In genomic region chr12:21911832-21912231, GRCh38 we compare ENCODE assay signal across 26 cellular contexts. TPM values are rescaled to one million over a fixed set of nuclear protein-coding genes. Genes with fewer than 3 reads are reported as not detected.
"Had no signal": no experiment of that assay in that cellular context is flagged by ENCODE, and none has a peak within 500 bp of the region (broad histone marks: within the 10 kb centered on the region; RNA-seq: fewer than 3 reads in every experiment).

No MANE protein-coding gene starts in this region.

- H3K9me3 ChIP-seq: esophagus muscularis mucosa, left ventricle myocardium inferior, right lobe of liver, stomach, suprapubic skin, tibial nerve had no signal

- H3K4me1 Mint-ChIP-seq: activated B cell treated with CpG ODN at 0.5 μM for 24 hours; activated CD4-positive, alpha-beta T cell treated with anti-CD3 and anti-CD28 coated beads for 36 hours; activated T-helper 17 cell treated with anti-CD3 and anti-CD28 coated beads, Interleukin-2, amount 50 U/mL, for 72 hours; mesothelial cell of epicardium; naive thymus-derived CD8-positive, alpha-beta T cell; stimulated activated memory B cell treated with anti-CD40 and anti-IgM and Interleukin-4, amounts not matched to agents 10 μg/mL and 1 μg/mL and 100 μg/mL, for 72 hours had no signal

- H3K4me3 Mint-ChIP-seq: activated B cell treated with CpG ODN at 0.5 μM for 24 hours; activated CD4-positive, alpha-beta T cell treated with anti-CD3 and anti-CD28 coated beads for 36 hours; activated T-cell treated with anti-CD3 and anti-CD28 coated beads, Interleukin-2, amount 50 U/mL, for 24 hours; activated T-helper 17 cell treated with anti-CD3 and anti-CD28 coated beads, Interleukin-2, amount 50 U/mL, for 72 hours; effector memory CD8-positive, alpha-beta T cell; mesothelial cell of epicardium; naive thymus-derived CD8-positive, alpha-beta T cell; stimulated activated memory B cell treated with anti-CD40 and anti-IgM and Interleukin-4, amounts not matched to agents 10 μg/mL and 1 μg/mL and 100 μg/mL, for 72 hours had no signal

- H3K27ac ChIP-seq: esophagus muscularis mucosa, left ventricle myocardium inferior, right lobe of liver, stomach, suprapubic skin, tibial nerve had no signal

- H3K36me3 ChIP-seq: right lobe of liver, suprapubic skin, tibial nerve had no signal

- H3K27me3 ChIP-seq: esophagus muscularis mucosa, right lobe of liver, stomach, suprapubic skin, tibial nerve had no signal

- H3K4me3 ChIP-seq: esophagus muscularis mucosa, left ventricle myocardium inferior, right lobe of liver, smooth muscle cell, stomach, suprapubic skin, tibial nerve had no signal

- H3K4me1 ChIP-seq: right lobe of liver, stomach, suprapubic skin, tibial nerve had no signal

- H3K4me2 ChIP-seq: smooth muscle cell had no signal

- H3K27me3 Mint-ChIP-seq: activated B cell treated with CpG ODN at 0.5 μM for 24 hours; activated T-cell treated with anti-CD3 and anti-CD28 coated beads, Interleukin-2, amount 50 U/mL, for 24 hours; effector memory CD8-positive, alpha-beta T cell; stimulated activated memory B cell treated with anti-CD40 and anti-IgM and Interleukin-4, amounts not matched to agents 10 μg/mL and 1 μg/mL and 100 μg/mL, for 72 hours had no signal

- H3K27ac Mint-ChIP-seq: activated B cell treated with CpG ODN at 0.5 μM for 24 hours; activated CD4-positive, alpha-beta T cell treated with anti-CD3 and anti-CD28 coated beads for 36 hours; activated naive CD4-positive, alpha-beta T cell treated with anti-CD3 and anti-CD28 coated beads, Interleukin-2, amount 50 U/mL, for 72 hours; activated T-cell treated with anti-CD3 and anti-CD28 coated beads, Interleukin-2, amount 50 U/mL, for 24 hours; activated T-helper 17 cell treated with anti-CD3 and anti-CD28 coated beads, Interleukin-2, amount 50 U/mL, for 72 hours; effector memory CD8-positive, alpha-beta T cell; mesothelial cell of epicardium; naive thymus-derived CD8-positive, alpha-beta T cell; stimulated activated memory B cell treated with anti-CD40 and anti-IgM and Interleukin-4, amounts not matched to agents 10 μg/mL and 1 μg/mL and 100 μg/mL, for 72 hours had no signal

- DNase-seq: activated B cell treated with CpG ODN at 0.5 μM for 24 hours; activated CD4-positive, alpha-beta T cell treated with anti-CD3 and anti-CD28 coated beads for 36 hours; activated CD4-positive, alpha-beta T cell treated with anti-CD3 and anti-CD28 coated beads, Interleukin-2, amount 50 U/mL, for 4 hours; activated CD8-positive, alpha-beta memory T cell treated with anti-CD3 and anti-CD28 coated beads for 24 hours; activated CD8-positive, alpha-beta memory T cell treated with anti-CD3 and anti-CD28 coated beads, Interleukin-2, amount 50 U/mL, for 4 hours; activated T-cell treated with anti-CD3 and anti-CD28 coated beads, Interleukin-2, amount 50 U/mL, for 24 hours; aorta; central memory CD4-positive, alpha-beta T cell; effector memory CD8-positive, alpha-beta T cell; hippocampal formation; left ventricle myocardium inferior; naive thymus-derived CD8-positive, alpha-beta T cell; nucleus accumbens; right lobe of liver; stimulated activated CD4-positive, alpha-beta T cell treated with anti-CD3 and anti-CD28 coated beads, Interleukin-15, amount 100 ng/mL, for 24 hours; stomach; T1000 had no signal

- H3K36me3 Mint-ChIP-seq: activated naive CD4-positive, alpha-beta T cell treated with anti-CD3 and anti-CD28 coated beads, Interleukin-2, amount 50 U/mL, for 72 hours; mesothelial cell of epicardium; naive thymus-derived CD8-positive, alpha-beta T cell; stimulated activated memory B cell treated with anti-CD40 and anti-IgM and Interleukin-4, amounts not matched to agents 10 μg/mL and 1 μg/mL and 100 μg/mL, for 72 hours had no signal

- ATAC-seq: activated CD4-positive, alpha-beta T cell treated with anti-CD3 and anti-CD28 coated beads for 36 hours; activated naive CD4-positive, alpha-beta T cell treated with anti-CD3 and anti-CD28 coated beads, Interleukin-2, amount 50 U/mL, for 72 hours; activated T-helper 17 cell treated with anti-CD3 and anti-CD28 coated beads, Interleukin-2, amount 50 U/mL, for 72 hours; effector memory CD8-positive, alpha-beta T cell; naive thymus-derived CD8-positive, alpha-beta T cell; right lobe of liver; stimulated activated memory B cell treated with anti-CD40 and anti-IgM and Interleukin-4, amounts not matched to agents 10 μg/mL and 1 μg/mL and 100 μg/mL, for 72 hours had no signal

- H3K9me3 Mint-ChIP-seq: activated B cell treated with CpG ODN at 0.5 μM for 24 hours; activated naive CD4-positive, alpha-beta T cell treated with anti-CD3 and anti-CD28 coated beads, Interleukin-2, amount 50 U/mL, for 72 hours; activated T-cell treated with anti-CD3 and anti-CD28 coated beads, Interleukin-2, amount 50 U/mL, for 24 hours; activated T-helper 17 cell treated with anti-CD3 and anti-CD28 coated beads, Interleukin-2, amount 50 U/mL, for 72 hours; effector memory CD8-positive, alpha-beta T cell; mesothelial cell of epicardium; naive thymus-derived CD8-positive, alpha-beta T cell; stimulated activated memory B cell treated with anti-CD40 and anti-IgM and Interleukin-4, amounts not matched to agents 10 μg/mL and 1 μg/mL and 100 μg/mL, for 72 hours had no signal

RNA-seq across cellular contexts. Expression of gene ABCC9, which starts 29.4 kb away (rescaled TPM):
- total RNA-seq: activated B cell treated with CpG ODN at 0.5 μM for 24 hours; activated CD4-positive, alpha-beta T cell treated with anti-CD3 and anti-CD28 coated beads for 36 hours; activated naive CD4-positive, alpha-beta T cell treated with anti-CD3 and anti-CD28 coated beads, Interleukin-2, amount 50 U/mL, for 72 hours; dermis microvascular lymphatic vessel endothelial cell; naive thymus-derived CD8-positive, alpha-beta T cell had no signal
- polyA plus RNA-seq: naive thymus-derived CD8-positive, alpha-beta T cell; smooth muscle cell had no signal
